ENCODE assay signal across 8 cellular contexts in the genomic region with DNA sequence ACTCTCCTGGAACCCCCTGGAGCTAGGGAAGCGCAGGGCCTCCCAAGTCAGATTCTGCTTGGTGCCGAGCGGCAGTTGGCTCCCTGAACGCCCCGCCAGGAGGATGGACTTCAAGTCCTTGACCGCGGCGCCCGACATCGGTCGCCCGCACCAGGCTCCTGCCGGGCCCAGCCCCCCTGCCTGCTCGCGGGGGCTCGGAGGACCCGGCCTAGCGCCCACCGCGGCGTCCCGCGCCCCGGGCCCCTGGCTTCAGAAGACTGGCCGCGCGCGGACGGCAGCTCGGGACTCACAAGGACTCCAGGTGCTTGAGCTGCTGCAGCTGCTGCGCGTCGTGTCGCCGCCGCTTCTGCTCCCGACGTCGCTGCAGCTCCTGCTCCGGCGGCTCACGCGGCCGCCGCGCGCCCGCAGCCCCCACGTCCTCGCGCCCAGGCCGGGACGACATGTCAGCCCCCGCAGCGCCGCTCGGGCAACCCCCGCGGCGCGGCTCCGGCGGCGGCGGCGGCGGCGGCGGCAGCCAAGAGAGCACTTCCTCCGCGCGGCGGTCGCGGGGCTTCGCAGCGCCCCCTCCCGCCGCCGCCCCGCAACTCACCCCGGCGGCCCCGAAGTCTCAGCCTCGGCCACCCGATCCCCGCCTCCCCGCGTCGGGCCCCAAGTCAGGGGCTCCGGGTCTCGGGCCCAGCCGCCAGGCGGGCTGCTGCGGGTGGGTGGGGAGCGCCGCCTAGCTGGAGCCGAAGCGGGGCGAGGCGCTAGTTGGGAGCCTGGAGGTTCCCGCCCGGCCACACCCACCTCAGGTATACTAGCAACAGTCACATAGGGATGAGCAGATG. TPM values are rescaled to one million over a fixed set of nuclear protein-coding genes. Genes with fewer than 3 reads are reported as not detected.
DNase-seq lines count a peak whose midpoint lies in the region; ATAC-seq and TF ChIP-seq lines count a peak whose summit lies in the region.

A gene with protein sequence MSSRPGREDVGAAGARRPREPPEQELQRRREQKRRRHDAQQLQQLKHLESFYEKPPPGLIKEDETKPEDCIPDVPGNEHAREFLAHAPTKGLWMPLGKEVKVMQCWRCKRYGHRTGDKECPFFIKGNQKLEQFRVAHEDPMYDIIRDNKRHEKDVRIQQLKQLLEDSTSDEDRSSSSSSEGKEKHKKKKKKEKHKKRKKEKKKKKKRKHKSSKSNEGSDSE (minus strand): TSS at position 474 of the 827 bp plus-strand sequence. CDS start 32 bp downstream, at position 442.

- H3K4me1 ChIP-seq in adipocyte (ENCODE audit: control insufficient read depth, insufficient read depth, low read length) (peaks cover 22% of the 10 kb centered on the region), right cardiac atrium (ENCODE audit: control insufficient read depth, insufficient read depth, low read length) (peaks cover 2% of the 10 kb centered on the region), aorta (ENCODE audit: control insufficient read depth in 1 of 2, insufficient read depth in 2 of 2, low read length in 2 of 2) (peaks cover 5% of the 10 kb centered on the region in 2 donors)

- no peaks in the 10 kb centered on the region for H3K27me3 ChIP-seq in adipocyte (replicated peaks; ENCODE audit: control insufficient read depth, insufficient read depth, low read length)
- H3K27me3 ChIP-seq in right cardiac atrium (ENCODE audit: control insufficient read depth, insufficient read depth) = no peaks in the 10 kb centered on the region
- H3K27me3 ChIP-seq in aorta (ENCODE audit: control insufficient read depth in 1 of 2, insufficient read depth in 2 of 2, low read length in 1 of 2) = no peaks in the 10 kb centered on the region

- peaks cover 5 to 16% of the 10 kb centered on the region in 2 donors for H3K27me3 Mint-ChIP-seq in T-cell

- intact Hi-C loops in right cardiac atrium (cut with DNase I) (loop anchor here in 2 of 4 donors (10.0 kb wide), 2 partner anchors 164 to 304 kb away; no protein-coding TSS in a partner anchor), aorta (cut with DNase I) (loop anchor here in 1 of 2 donors (5.0 kb wide), 1 partner anchor 47 kb away; the partner anchor contains the start of gene NT5C3A)

- H3K4me3 ChIP-seq in adipocyte (ENCODE audit: low read length) (peak within 1 kb of the TSS; percentile 96), right cardiac atrium (ENCODE audit: low read length) (peak within 1 kb of the TSS; percentile 98), aorta (ENCODE audit: low read length in 2 of 2) (peak within 1 kb of the TSS; percentile 87 to 93)

- H3K9me3 ChIP-seq in adipocyte (ENCODE audit: control insufficient read depth, low read length) (no peaks in the 10 kb centered on the region), right cardiac atrium (ENCODE audit: control insufficient read depth, low read length) (no peaks in the 10 kb centered on the region), aorta (ENCODE audit: control insufficient read depth, low read length) (no peaks in the 10 kb centered on the region)

- peak within 1 kb of the TSS; percentile 50 to 69 for H3K27ac Mint-ChIP-seq in T-cell

- ATAC-seq in HG02571 (IDR thresholded peaks at IDR 0.05; ENCODE audit: unreplicated experiment) (peak; percentile 83), T-cell (replicated peaks in 1 of 4) (peak; percentile 91 to 95 (median 94)), right cardiac atrium (peak; percentile 90 to 92), aorta (ENCODE audit: low FRiP score) (peak; percentile 93)

- H3K9me3 Mint-ChIP-seq in T-cell = no peaks in the 10 kb centered on the region

- WGBS in right cardiac atrium = under 1% methylated on average over 103 of the region's 103 CpGs
- WGBS in aorta, 2 donors = 0% methylated on average over 53 to 103 of the region's 103 CpGs

- H3K9ac ChIP-seq in adipocyte (ENCODE audit: low read length) = peak within 1 kb of the TSS; percentile 93

- CTCF ChIA-PET in T-cell (lab: Charles Lee) = interaction anchor here (0.6 to 2.7 kb wide), 27 partner anchors 11 to 612 kb away, joined by 3 to 20 read pairs (median 4); partner anchors contain the start of genes BBS9 (in 2 of the 2) and NT5C3A (in 1 of the 2)

- DNase-seq in NCI-H1048 (lab: John Stamatoyannopoulos, UW) = peak; percentile 87
- DNase-seq in T-cell = peak; percentile 49 to 78 (median 68)
- DNase-seq in adipocyte (ENCODE audit: low read depth) = peak; percentile 92
- peak; percentile 68 to 90 (median 89) for DNase-seq in right cardiac atrium
- peak; percentile 26 for DNase-seq in renal cortical epithelial cell (ENCODE audit: low read depth)
- peak; percentile 76 to 88 for DNase-seq in aorta

- peak within 1 kb of the TSS; percentile 89 for H3K27ac ChIP-seq in right cardiac atrium (ENCODE audit: low read length)
- peak within 1 kb of the TSS in 1 of 2 donors; percentile 64 for H3K27ac ChIP-seq in aorta (ENCODE audit: low read depth in 1 of 2, low read length in 2 of 2)

- peaks cover 38 to 47% (median 45%) of the 10 kb centered on the region in 3 donors for H3K4me1 Mint-ChIP-seq in T-cell

- no peaks in the 10 kb centered on the region for H3K36me3 ChIP-seq in adipocyte (ENCODE audit: control insufficient read depth, insufficient read depth, low read length, severe bottlenecking)
- H3K36me3 ChIP-seq in aorta (ENCODE audit: control insufficient read depth in 1 of 2, insufficient read depth in 2 of 2, low read length in 1 of 2) = no peaks in the 10 kb centered on the region

- POLR2A ChIA-PET in T-cell (lab: Charles Lee) = interaction anchor here in 1 of 2 donors (0.6 to 1.1 kb wide), 3 partner anchors 35 to 219 kb away, joined by 4 to 8 read pairs (median 4); no protein-coding TSS in a partner anchor

- H3K4me3 Mint-ChIP-seq in T-cell = peak within 1 kb of the TSS; percentile 80 to 89 (median 83)

- peak; percentile 65 for TF ChIP-seq CTCF in GM12874 (IDR thresholded peaks at IDR 0.05; ENCODE audit: insufficient read depth, low read depth, low read length)

- no peaks in the 10 kb centered on the region for H3K36me3 Mint-ChIP-seq in T-cell

RNA-seq across cellular contexts. Expression of the gene that starts here (rescaled TPM):
- total RNA-seq in T-cell (10 to 100 TPM; 14.7 to 18.3 (median 17.0) TPM), right cardiac atrium (10 to 100 TPM; 15.2 to 19.7 (median 15.6) TPM), renal cortical epithelial cell (5.7 and 7.1 TPM in 2 replicates), aorta (10 to 100 TPM in 1 of 2 donors, 1 to 10 TPM in 1; 9.4 to 13.8 TPM)
- polyA plus RNA-seq in right cardiac atrium (16.3 TPM), aorta (10 to 100 TPM in 1 of 2 donors, 1 to 10 TPM in 1; 4.5 to 27.6 TPM)

Comparison
In these comparisons a context has a peak if more than half of its experiments do, and no peak if none do; other contexts are left out.
1. DNase-seq: peak in every context shown above with its lines; median percentile 92 in adipocyte; 89 in right cardiac atrium; 87 in NCI-H1048; 82 in aorta; 68 in T-cell; 26 in renal cortical epithelial cell.